In genomic region chr4:791866-792630, GRCh38 we compare ENCODE assay signal across 10 cellular contexts. TPM values are rescaled to one million over a fixed set of nuclear protein-coding genes. Genes with fewer than 3 reads are reported as not detected.
A peak's percentile ranks its signal among the peaks of the same experiment; 100 is the strongest.
DNase-seq lines count a peak whose midpoint lies in the region; ATAC-seq and TF ChIP-seq lines count a peak whose summit lies in the region.
"Had no signal": no experiment of that assay in that cellular context is flagged by ENCODE, and none has a peak within 500 bp of the region (broad histone marks: within the 10 kb centered on the region; RNA-seq: fewer than 3 reads in every experiment).

No MANE protein-coding gene starts in this region.

- ATAC-seq in activated naive CD8-positive, alpha-beta T cell treated with anti-CD3 and anti-CD28 coated beads, Interleukin-2, amount 10 ng/mL, durations not matched to agents 7 days and 5 days (ENCODE audit: low read depth), result peak; percentile 58
- ATAC-seq in lower lobe of right lung (peak; percentile 37 to 58), HG02610 (IDR thresholded peaks at IDR 0.05; ENCODE audit: unreplicated experiment) (no peak), HG02798 (IDR thresholded peaks at IDR 0.05; ENCODE audit: poor library complexity, unreplicated experiment) (no peak)
- ATAC-seq: SK-N-SH treated with all-trans-retinoic acid at 6 μM for 48 hours had no signal

- intact Hi-C loops in lower lobe of right lung (cut with DNase I), result no loop called here

- no peaks in the 10 kb centered on the region for H3K36me3 ChIP-seq in lower lobe of right lung

- POLR2A ChIA-PET in activated naive CD8-positive, alpha-beta T cell treated with anti-CD3 and anti-CD28 coated beads, Interleukin-2, amount 10 ng/mL, durations not matched to agents 7 days and 5 days (lab: Charles Lee), result interaction anchor here (1.5 to 4.1 kb wide), 2 partner anchors 9 to 10 kb away, joined by 10 to 41 read pairs; no protein-coding TSS in a partner anchor

- H3K4me1 Mint-ChIP-seq in activated naive CD8-positive, alpha-beta T cell treated with anti-CD3 and anti-CD28 coated beads, Interleukin-2, amount 10 ng/mL, durations not matched to agents 7 days and 5 days, result peaks cover 30% of the 10 kb centered on the region

- peak overlapping the region; percentile 74 for H3K4me3 Mint-ChIP-seq in activated naive CD8-positive, alpha-beta T cell treated with anti-CD3 and anti-CD28 coated beads, Interleukin-2, amount 10 ng/mL, durations not matched to agents 7 days and 5 days

- peak overlapping the region; percentile 27 for H3K4me3 ChIP-seq in lower lobe of right lung

- H3K9me3 ChIP-seq in lower lobe of right lung, result no peaks in the 10 kb centered on the region

- H3K36me3 Mint-ChIP-seq in activated naive CD8-positive, alpha-beta T cell treated with anti-CD3 and anti-CD28 coated beads, Interleukin-2, amount 10 ng/mL, durations not matched to agents 7 days and 5 days, result no peaks in the 10 kb centered on the region

- H3K27me3 Mint-ChIP-seq in activated naive CD8-positive, alpha-beta T cell treated with anti-CD3 and anti-CD28 coated beads, Interleukin-2, amount 10 ng/mL, durations not matched to agents 7 days and 5 days, result peaks cover 41% of the 10 kb centered on the region

- no peak for TF ChIP-seq CTCF in lower lobe of right lung (IDR thresholded peaks at IDR 0.05)

- peaks cover 76% of the 10 kb centered on the region for H3K27me3 ChIP-seq in lower lobe of right lung (ENCODE audit: low read depth)

- H3K27ac ChIP-seq in lower lobe of right lung, result no peak overlapping the region

- H3K9me3 Mint-ChIP-seq in activated naive CD8-positive, alpha-beta T cell treated with anti-CD3 and anti-CD28 coated beads, Interleukin-2, amount 10 ng/mL, durations not matched to agents 7 days and 5 days, result no peaks in the 10 kb centered on the region

- DNase-seq in activated T-cell treated with anti-CD3 and anti-CD28 coated beads for 1 hour (ENCODE audit: low read depth), result peak; percentile 14
- no peak for DNase-seq in activated T-cell treated with anti-CD3 and anti-CD28 coated beads for 4 hours
- DNase-seq in activated naive CD8-positive, alpha-beta T cell treated with anti-CD3 and anti-CD28 coated beads, Interleukin-2, amount 10 ng/mL, durations not matched to agents 7 days and 5 days, result peak; percentile 71
- peak; percentile 60 for DNase-seq in lower lobe of right lung
- DNase-seq in ureter (ENCODE audit: low spot score), result peak; percentile 46
- no peak for DNase-seq in NCI-H69 (lab: John Stamatoyannopoulos, UW)

- H3K4me1 ChIP-seq in lower lobe of right lung, result peaks cover 24% of the 10 kb centered on the region

- peak overlapping the region; percentile 77 for H3K27ac Mint-ChIP-seq in activated naive CD8-positive, alpha-beta T cell treated with anti-CD3 and anti-CD28 coated beads, Interleukin-2, amount 10 ng/mL, durations not matched to agents 7 days and 5 days

RNA-seq across cellular contexts. Expression of gene CPLX1, which starts 33.9 kb away (rescaled TPM):
- total RNA-seq in activated naive CD8-positive, alpha-beta T cell treated with anti-CD3 and anti-CD28 coated beads, Interleukin-2, amount 10 ng/mL, durations not matched to agents 7 days and 5 days, result 1 to 10 TPM; 3.7 to 5.0 TPM
- total RNA-seq in lower lobe of right lung (3.9 TPM), ureter (6.7 TPM)
- total RNA-seq: glomerular endothelial cell had no signal

Comparison
In these comparisons a context has a peak if more than half of its experiments do, and no peak if none do; other contexts are left out.
1. DNase-seq: peak in activated T-cell treated with anti-CD3 and anti-CD28 coated beads for 1 hour (single experiment), activated naive CD8-positive, alpha-beta T cell treated with anti-CD3 and anti-CD28 coated beads, Interleukin-2, amount 10 ng/mL, durations not matched to agents 7 days and 5 days (single experiment), lower lobe of right lung (single experiment) and ureter (single experiment); none in activated T-cell treated with anti-CD3 and anti-CD28 coated beads for 4 hours (single experiment) and NCI-H69 (single experiment).
2. ATAC-seq: peak in activated naive CD8-positive, alpha-beta T cell treated with anti-CD3 and anti-CD28 coated beads, Interleukin-2, amount 10 ng/mL, durations not matched to agents 7 days and 5 days (single experiment) and lower lobe of right lung (2 of 2); none in HG02610 (single experiment) and HG02798 (single experiment).